8 cellular contexts compared by ENCODE assay signal in genomic region chr19:4342421-4343055, GRCh38. TPM values are rescaled to one million over a fixed set of nuclear protein-coding genes. Genes with fewer than 3 reads are reported as not detected.
DNase-seq lines count a peak whose midpoint lies in the region; ATAC-seq and TF ChIP-seq lines count a peak whose summit lies in the region.

No MANE protein-coding gene starts in this region.

- H3K36me3 ChIP-seq in parathyroid adenoma (ENCODE audit: control insufficient read depth, insufficient read depth, low read length) (no peaks in the 10 kb centered on the region), tibial nerve (peaks cover 0 to 18% (median 0%) of the 10 kb centered on the region in 3 donors)

- H3K27me3 ChIP-seq in parathyroid adenoma (ENCODE audit: control insufficient read depth, insufficient read depth, low read length) = no peaks in the 10 kb centered on the region
- no peaks in the 10 kb centered on the region for H3K27me3 ChIP-seq in tibial nerve

- H3K4me3 ChIP-seq in GM12875 (ENCODE audit: low read depth, low read length) (peak overlapping the region; percentile 68), parathyroid adenoma (ENCODE audit: low read depth, low read length) (peak overlapping the region; percentile 93), tibial nerve (peak overlapping the region; percentile 57 to 86 (median 70))

- WGBS in adipose tissue, 3 donors = 0 to 1% (median 0%) methylated on average over 32 of the region's 32 CpGs
- 1% methylated on average over 32 of the region's 32 CpGs for WGBS in tibial nerve, 2 donors

- H2AFZ ChIP-seq in parathyroid adenoma = peak overlapping the region; percentile 100

- intact Hi-C loops in cardiac septum (cut with DNase I) = loop anchor here (5.0 kb wide), 1 partner anchor 60 kb away; the partner anchor contains the start of genes CHAF1A and SH3GL1

- peak overlapping the region; percentile 30 for H3K27ac ChIP-seq in adipose tissue (ENCODE audit: low read depth, low read length)
- peak overlapping the region; percentile 94 for H3K27ac ChIP-seq in parathyroid adenoma
- H3K27ac ChIP-seq in tibial nerve = peak overlapping the region; percentile 82 to 96 (median 92)

- H3K9me3 ChIP-seq in parathyroid adenoma (ENCODE audit: control insufficient read depth, low read length) (no peaks in the 10 kb centered on the region), tibial nerve (no peaks in the 10 kb centered on the region)

- TF ChIP-seq POLR2A in tibial nerve (IDR thresholded peaks at IDR 0.05) = peak; percentile 84 to 96

- peak overlapping the region; percentile 84 for H3K9ac ChIP-seq in parathyroid adenoma

- no peak for TF ChIP-seq CTCF in GM12875 (IDR thresholded peaks at IDR 0.05; ENCODE audit: borderline replicate concordance, insufficient read depth, low read depth, low read length)
- no peak for TF ChIP-seq CTCF in parathyroid adenoma (IDR thresholded peaks at IDR 0.05)
- TF ChIP-seq CTCF in tibial nerve (IDR thresholded peaks at IDR 0.05) = peak in 2 of 5 experiments; percentile 77 to 79

- H3K4me2 ChIP-seq in parathyroid adenoma (ENCODE audit: low read length) = peak overlapping the region; percentile 99

- H3K79me2 ChIP-seq in parathyroid adenoma = peaks cover 2% of the 10 kb centered on the region

- DNase-seq in NCI-H1417 (lab: John Stamatoyannopoulos, UW) = peak; percentile 99 to 100 (median 99)
- DNase-seq in SW480 (ENCODE audit: low spot score) = peak; percentile 100
- DNase-seq in cardiac septum (ENCODE audit: low spot score) = peak; percentile 98
- DNase-seq in tibial nerve (ENCODE audit: low spot score in 2 of 2) = peak; percentile 89 to 99

- peak; percentile 87 for ATAC-seq in HG02763 (IDR thresholded peaks at IDR 0.05; ENCODE audit: unreplicated experiment)

- H3K4me1 ChIP-seq in parathyroid adenoma = peaks cover 4% of the 10 kb centered on the region
- peaks cover 0 to 27% (median 11%) of the 10 kb centered on the region in 4 donors for H3K4me1 ChIP-seq in tibial nerve

- TF ChIP-seq EP300 in tibial nerve (IDR thresholded peaks at IDR 0.05) = peak; percentile 84 to 96

RNA-seq across cellular contexts. Expression of gene MPND, which starts 0.8 kb away (rescaled TPM):
- 10 to 100 TPM; 12.0 to 21.6 (median 17.2) TPM for polyA plus RNA-seq in adipose tissue
- total RNA-seq in cardiac septum (14.9 TPM), tibial nerve (10 to 100 TPM in 1 of 4 donors, 1 to 10 TPM in 3; 2.2 to 13.2 (median 6.6) TPM)

RNA-seq across cellular contexts. Expression of gene STAP2, which starts 3.9 kb away (rescaled TPM):
- 10 to 100 TPM in 2 of 3 donors, 1 to 10 TPM in 1; 6.4 to 15.5 (median 10.1) TPM for polyA plus RNA-seq in adipose tissue
- total RNA-seq in cardiac septum = 0.83 TPM
- 1 to 10 TPM in 3 of 4 donors, not detected in 1; 3.1 to 6.0 (median 4.8) TPM for total RNA-seq in tibial nerve

RNA-seq across cellular contexts. Expression of gene FSD1, which starts 38.1 kb away (rescaled TPM):
- polyA plus RNA-seq in adipose tissue = under 1 TPM in 2 of 3 donors, not detected in 1; 0.12 TPM
- 0.24 TPM for total RNA-seq in cardiac septum
- total RNA-seq in tibial nerve = under 1 TPM in 1 of 4 donors, not detected in 3; 0.87 TPM

RNA-seq across cellular contexts. Expression of gene TMIGD2, which starts 40.3 kb away (rescaled TPM):
- 1 to 10 TPM in 1 of 3 donors, under 1 TPM in 2; 0.22 to 4.0 (median 0.59) TPM for polyA plus RNA-seq in adipose tissue
- total RNA-seq in cardiac septum (not detected), tibial nerve (1 to 10 TPM in 2 of 4 donors, under 1 TPM in 1, not detected in 1; 0.60 to 7.9 (median 1.2) TPM)

RNA-seq across cellular contexts. Expression of gene SH3GL1, which starts 57.8 kb away (rescaled TPM):
- 10 to 100 TPM; 33.2 to 87.8 (median 74.0) TPM for polyA plus RNA-seq in adipose tissue
- total RNA-seq in cardiac septum (22.0 TPM), tibial nerve (10 to 100 TPM; 35.0 to 64.8 (median 52.9) TPM)

Comparison
In these comparisons a context has a peak if more than half of its experiments do, and no peak if none do; other contexts are left out.
1. Peak in every context shown above with its lines: DNase-seq, ATAC-seq, H3K4me3 ChIP-seq and H3K27ac ChIP-seq.
2. H3K27ac ChIP-seq: peak in every context shown above with its lines; median percentile 94 in parathyroid adenoma; 92 in tibial nerve; 30 in adipose tissue.